In the genomic region with DNA sequence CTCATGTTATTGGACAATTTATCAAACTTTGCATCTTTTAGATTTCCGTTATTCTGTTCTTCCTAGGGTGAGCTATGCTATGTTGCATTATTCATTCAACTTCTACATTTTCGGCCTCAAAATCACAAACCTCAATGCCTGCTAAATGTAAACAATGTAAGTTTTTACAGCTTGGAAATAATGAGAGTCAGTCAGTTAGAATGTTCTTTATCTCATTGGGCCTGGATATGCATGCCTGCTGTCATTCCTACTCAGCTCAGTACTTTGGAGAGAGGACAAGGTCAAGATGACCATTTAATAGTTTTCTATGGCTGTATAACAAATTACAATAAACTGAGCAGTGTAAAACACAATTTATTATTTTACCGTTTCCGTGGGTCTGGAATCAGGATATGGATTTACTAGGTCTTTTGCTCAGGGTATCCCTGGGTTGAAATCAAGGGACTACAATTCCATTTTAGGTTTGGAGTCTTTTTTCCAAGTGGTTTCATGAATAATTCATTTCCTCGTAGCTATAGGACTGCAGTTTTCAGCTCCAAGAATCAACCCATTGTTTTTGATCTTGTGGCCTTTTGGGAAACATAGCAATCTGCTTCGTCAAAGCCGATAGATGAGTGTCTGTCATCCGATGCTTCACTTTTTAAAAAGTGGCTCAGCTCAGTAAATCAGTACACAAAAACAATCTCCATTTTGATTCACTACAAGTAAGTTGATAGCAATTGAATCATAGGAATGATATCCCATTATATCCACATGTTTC, we compare ENCODE assay signal across 27 cellular contexts.
DNase-seq lines count a peak whose midpoint lies in the region; ATAC-seq and TF ChIP-seq lines count a peak whose summit lies in the region.
"Had no signal": no experiment of that assay in that cellular context is flagged by ENCODE, and none has a peak within 500 bp of the region (broad histone marks: within the 10 kb centered on the region; RNA-seq: fewer than 3 reads in every experiment).

No MANE protein-coding gene starts in this region.

- H3K4me1 ChIP-seq in neural progenitor cell: no peaks in the 10 kb centered on the region
- H3K4me1 ChIP-seq: A549, Caco-2, SJCRH30 had no signal

- H3K4me3 Mint-ChIP-seq in neural progenitor cell: no peak overlapping the region
- H3K4me3 Mint-ChIP-seq: CD4-positive, CD25-positive, alpha-beta regulatory T cell; H9; HFFc6 had no signal

- ATAC-seq in HG03095 (IDR thresholded peaks at IDR 0.05; ENCODE audit: unreplicated experiment): no peak
- ATAC-seq: A549, HepG2, K562 had no signal

- H3K79me2 ChIP-seq in neural progenitor cell (ENCODE audit: low read depth): no peaks in the 10 kb centered on the region

- H3K27ac ChIP-seq in neural progenitor cell: no peak overlapping the region
- no peak overlapping the region for H3K27ac ChIP-seq in RWPE1
- H3K27ac ChIP-seq: A549, PC-9, SJCRH30 had no signal

- H3K4me3 ChIP-seq in astrocyte of the spinal cord (ENCODE audit: low read depth, low read length) (no peak overlapping the region), neural progenitor cell (no peak overlapping the region)
- H3K4me3 ChIP-seq: A549, K562, PC-9, SJCRH30 had no signal

- no peak for TF ChIP-seq CTCF in astrocyte of the spinal cord (IDR thresholded peaks at IDR 0.05; ENCODE audit: low read depth, low read length)
- no peak for TF ChIP-seq CTCF in neural progenitor cell (IDR thresholded peaks at IDR 0.05)
- TF ChIP-seq CTCF in RWPE1 (conservative IDR thresholded peaks at IDR 0.05; ENCODE audit: low read depth): no peak

- H3K9ac ChIP-seq in neural progenitor cell: no peak overlapping the region

- H3K9me3 Mint-ChIP-seq in neural progenitor cell: no peaks in the 10 kb centered on the region

- POLR2A ChIA-PET in RWPE1 (lab: Yijun Ruan, JAX; ENCODE audit: low non-redundant PET): no interaction called here

- no peaks in the 10 kb centered on the region for H3K27me3 ChIP-seq in neural progenitor cell
- H3K27me3 ChIP-seq: SJCRH30 had no signal

- CTCF ChIA-PET in RWPE1 (lab: Yijun Ruan, JAX): interaction anchor here (0.7 kb wide), 1 partner anchor 23 kb away, joined by 3 read pairs; no protein-coding TSS in a partner anchor

- H3K27ac Mint-ChIP-seq in neural progenitor cell: no peak overlapping the region
- H3K27ac Mint-ChIP-seq: CD4-positive, CD25-positive, alpha-beta regulatory T cell; H9; HFFc6 had no signal

- DNase-seq in M059J (ENCODE audit: low read depth) (peak; percentile 23), astrocyte of the spinal cord (ENCODE audit: low read depth, low spot score) (peak; percentile 40), globus pallidus (ENCODE audit: low spot score) (peak; percentile 19), non-pigmented ciliary epithelial cell (ENCODE audit: low read depth) (peak; percentile 65), neural progenitor cell (ENCODE audit: low spot score) (no peak), RWPE1 (ENCODE audit: low spot score) (no peak), AG08396 (ENCODE audit: low spot score) (no peak)
- DNase-seq: Caco-2; CD4-positive, CD25-positive, alpha-beta regulatory T cell; DMS 273 treated with DMSO at 0.1 percent for 48 hours; DND-41; H9; HFFc6; MM.1S; NCI-H1048; NCI-H1436; NCI-H187 treated with DMSO at 0.1 percent for 48 hours; NCI-H2107; NCI-H2227 treated with DMSO at 0.1 percent for 48 hours; NCI-H510A; NCI-H748 treated with DMSO at 0.1 percent for 48 hours; PC-9; SJCRH30 had no signal

- no peaks in the 10 kb centered on the region for H3F3A ChIP-seq in neural progenitor cell (ENCODE audit: low read depth)

- H2AFZ ChIP-seq in neural progenitor cell (replicated peaks): no peak overlapping the region
- H2AFZ ChIP-seq: PC-9 had no signal

- peaks cover 7% of the 10 kb centered on the region for H3K4me1 Mint-ChIP-seq in neural progenitor cell
- H3K4me1 Mint-ChIP-seq: CD4-positive, CD25-positive, alpha-beta regulatory T cell had no signal

- H3K4me2 ChIP-seq in neural progenitor cell: no peak overlapping the region
- H3K4me2 ChIP-seq: A549, PC-9 had no signal

- H3K36me3 ChIP-seq in neural progenitor cell: no peaks in the 10 kb centered on the region
- H3K36me3 ChIP-seq: SJCRH30 had no signal

- no peaks in the 10 kb centered on the region for H3K9me3 ChIP-seq in neural progenitor cell (ENCODE audit: low read depth)
- H3K9me3 ChIP-seq: A549, Caco-2, SJCRH30 had no signal

- H4K20me1 ChIP-seq in neural progenitor cell (ENCODE audit: low read depth): no peaks in the 10 kb centered on the region

- in situ Hi-C loops in astrocyte of the spinal cord (cut with HindIII; ENCODE audit: low sequenced_read_pairs): no loop called here

- H3K27me3 Mint-ChIP-seq in neural progenitor cell (ENCODE audit: insufficient read depth, low read depth): no peaks in the 10 kb centered on the region
- H3K27me3 Mint-ChIP-seq: CD4-positive, CD25-positive, alpha-beta regulatory T cell had no signal

- H3K36me3 Mint-ChIP-seq in neural progenitor cell: no peaks in the 10 kb centered on the region
- H3K36me3 Mint-ChIP-seq: CD4-positive, CD25-positive, alpha-beta regulatory T cell had no signal

Comparison
In these comparisons a context has a peak if more than half of its experiments do, and no peak if none do; other contexts are left out.
1. DNase-seq: peak in M059J (single experiment), astrocyte of the spinal cord (single experiment), globus pallidus (single experiment) and non-pigmented ciliary epithelial cell (single experiment); none in neural progenitor cell (single experiment), RWPE1 (single experiment) and AG08396 (single experiment).